11 cellular contexts compared by ENCODE assay signal in genomic region chr17:31541559-31541958, GRCh38.
DNase-seq lines count a peak whose midpoint lies in the region; ATAC-seq and TF ChIP-seq lines count a peak whose summit lies in the region.
"Had no signal": no experiment of that assay in that cellular context is flagged by ENCODE, and none has a peak within 500 bp of the region (broad histone marks: within the 10 kb centered on the region; RNA-seq: fewer than 3 reads in every experiment).

No MANE protein-coding gene starts in this region.

- H3K27me3 Mint-ChIP-seq in endodermal cell (ENCODE audit: insufficient read depth): no peaks in the 10 kb centered on the region
- H3K27me3 Mint-ChIP-seq in activated CD8-positive, alpha-beta memory T cell treated with anti-CD3 and anti-CD28 coated beads, Interleukin-2, amount 10 ng/mL, durations not matched to agents 7 days and 5 days: no peaks in the 10 kb centered on the region
- peaks cover 4% of the 10 kb centered on the region for H3K27me3 Mint-ChIP-seq in endothelial cell (ENCODE audit: unreplicated experiment)

- H3K9ac ChIP-seq in endodermal cell (ENCODE audit: extremely low read depth, low read length, poor library complexity, severe bottlenecking) (no peak overlapping the region), smooth muscle cell (ENCODE audit: low read depth) (no peak overlapping the region)

- no peaks in the 10 kb centered on the region for H4K20me1 ChIP-seq in smooth muscle cell (ENCODE audit: low read depth)

- H3K4me3 ChIP-seq in endodermal cell (ENCODE audit: low read length) (no peak overlapping the region), smooth muscle cell (no peak overlapping the region)

- CTCF ChIA-PET in activated CD8-positive, alpha-beta memory T cell treated with anti-CD3 and anti-CD28 coated beads, Interleukin-2, amount 10 ng/mL, durations not matched to agents 7 days and 5 days (lab: Charles Lee): interaction anchor here (0.8 to 1.3 kb wide), 3 partner anchors 11 to 300 kb away, joined by 3 to 4 read pairs (median 3); no protein-coding TSS in a partner anchor

- no peaks in the 10 kb centered on the region for H3K4me1 ChIP-seq in endodermal cell (ENCODE audit: control insufficient read depth, insufficient read depth, low read length)
- no peaks in the 10 kb centered on the region for H3K4me1 ChIP-seq in smooth muscle cell (ENCODE audit: low read depth)

- no peak overlapping the region for H3K27ac Mint-ChIP-seq in endodermal cell
- no peak overlapping the region for H3K27ac Mint-ChIP-seq in activated CD8-positive, alpha-beta memory T cell treated with anti-CD3 and anti-CD28 coated beads, Interleukin-2, amount 10 ng/mL, durations not matched to agents 7 days and 5 days
- no peak overlapping the region for H3K27ac Mint-ChIP-seq in endothelial cell (ENCODE audit: unreplicated experiment)

- H3K4me2 ChIP-seq in smooth muscle cell: no peak overlapping the region

- TF ChIP-seq CTCF in endodermal cell (conservative IDR thresholded peaks at IDR 0.05): peak; percentile 58
- no peak for TF ChIP-seq CTCF in smooth muscle cell (IDR thresholded peaks at IDR 0.05; ENCODE audit: borderline replicate concordance, insufficient read depth, poor library complexity, severe bottlenecking)
- TF ChIP-seq CTCF in endothelial cell (IDR thresholded peaks at IDR 0.05; ENCODE audit: unreplicated experiment): no peak

- H3K9me3 ChIP-seq in endodermal cell (ENCODE audit: control insufficient read depth, low read length): no peaks in the 10 kb centered on the region
- no peaks in the 10 kb centered on the region for H3K9me3 ChIP-seq in smooth muscle cell (replicated peaks; ENCODE audit: low read depth)

- no peak overlapping the region for H2AFZ ChIP-seq in smooth muscle cell (ENCODE audit: low read depth)

- H3K27me3 ChIP-seq in endodermal cell (ENCODE audit: control insufficient read depth, insufficient read depth, low read length, poor library complexity, severe bottlenecking) (no peaks in the 10 kb centered on the region), smooth muscle cell (ENCODE audit: low read depth) (no peaks in the 10 kb centered on the region)

- H3K36me3 ChIP-seq in endodermal cell (ENCODE audit: control insufficient read depth, insufficient read depth, low read length) (no peaks in the 10 kb centered on the region), smooth muscle cell (ENCODE audit: low read depth) (no peaks in the 10 kb centered on the region)

- WGBS in endodermal cell (ENCODE audit: insufficient coverage in 1 of 2, insufficient read length in 1 of 2), 2 experiments: 86% methylated on average over 2 to 5 of the region's 5 CpGs
- WGBS in smooth muscle cell (ENCODE audit: low lambda C conversion rate): 82% methylated on average over 5 of the region's 5 CpGs

- no peaks in the 10 kb centered on the region for H3K79me2 ChIP-seq in smooth muscle cell (ENCODE audit: low read depth)

- no peak overlapping the region for H3K27ac ChIP-seq in endodermal cell (ENCODE audit: low read depth, low read length)
- no peak overlapping the region for H3K27ac ChIP-seq in smooth muscle cell (ENCODE audit: low read depth)

- peaks cover 4% of the 10 kb centered on the region for H3K36me3 Mint-ChIP-seq in endodermal cell (ENCODE audit: low read depth)
- no peaks in the 10 kb centered on the region for H3K36me3 Mint-ChIP-seq in activated CD8-positive, alpha-beta memory T cell treated with anti-CD3 and anti-CD28 coated beads, Interleukin-2, amount 10 ng/mL, durations not matched to agents 7 days and 5 days
- no peaks in the 10 kb centered on the region for H3K36me3 Mint-ChIP-seq in endothelial cell (ENCODE audit: low read depth, unreplicated experiment)

- H3K9me3 Mint-ChIP-seq in endodermal cell (peaks cover 17% of the 10 kb centered on the region), endothelial cell (ENCODE audit: unreplicated experiment) (no peaks in the 10 kb centered on the region)
- H3K9me3 Mint-ChIP-seq in activated CD8-positive, alpha-beta memory T cell treated with anti-CD3 and anti-CD28 coated beads, Interleukin-2, amount 10 ng/mL, durations not matched to agents 7 days and 5 days (ENCODE audit: low read depth): no peaks in the 10 kb centered on the region

- peak; percentile 30 for DNase-seq in AG08395 (ENCODE audit: low spot score)
- DNase-seq in Daoy (ENCODE audit: low read depth): peak; percentile 24
- DNase-seq in NCI-H2171 (lab: John Stamatoyannopoulos, UW): peak; percentile 17
- DNase-seq in endodermal cell: peak; percentile 79
- no peak for DNase-seq in activated CD8-positive, alpha-beta memory T cell treated with anti-CD3 and anti-CD28 coated beads, Interleukin-2, amount 10 ng/mL, durations not matched to agents 7 days and 5 days
- no peak for DNase-seq in smooth muscle cell (lab: John Stamatoyannopoulos, UW; ENCODE audit: unreplicated experiment)
- no peak for DNase-seq in endothelial cell (ENCODE audit: low spot score)
- no peak for DNase-seq in Ammon's horn (ENCODE audit: low spot score)
- DNase-seq: glutamatergic neuron, midbrain, NCI-H1092 treated with DMSO at 0.1 percent for 48 hours had no signal

- H3K4me1 Mint-ChIP-seq in endodermal cell (peaks cover 5% of the 10 kb centered on the region), endothelial cell (ENCODE audit: unreplicated experiment) (peaks cover 2% of the 10 kb centered on the region)
- no peaks in the 10 kb centered on the region for H3K4me1 Mint-ChIP-seq in activated CD8-positive, alpha-beta memory T cell treated with anti-CD3 and anti-CD28 coated beads, Interleukin-2, amount 10 ng/mL, durations not matched to agents 7 days and 5 days

- H3K4me3 Mint-ChIP-seq in endodermal cell: no peak overlapping the region
- H3K4me3 Mint-ChIP-seq in activated CD8-positive, alpha-beta memory T cell treated with anti-CD3 and anti-CD28 coated beads, Interleukin-2, amount 10 ng/mL, durations not matched to agents 7 days and 5 days: no peak overlapping the region
- no peak overlapping the region for H3K4me3 Mint-ChIP-seq in endothelial cell (ENCODE audit: unreplicated experiment)

- ATAC-seq in activated CD8-positive, alpha-beta memory T cell treated with anti-CD3 and anti-CD28 coated beads, Interleukin-2, amount 10 ng/mL, durations not matched to agents 7 days and 5 days: no peak

- no peaks in the 10 kb centered on the region for H3F3A ChIP-seq in smooth muscle cell (ENCODE audit: low read depth)

Comparison
In these comparisons a context has a peak if more than half of its experiments do, and no peak if none do; other contexts are left out.
1. DNase-seq: peak in AG08395 (single experiment), Daoy (single experiment), NCI-H2171 (single experiment) and endodermal cell (single experiment); none in activated CD8-positive, alpha-beta memory T cell treated with anti-CD3 and anti-CD28 coated beads, Interleukin-2, amount 10 ng/mL, durations not matched to agents 7 days and 5 days (single experiment), smooth muscle cell (single experiment), endothelial cell (single experiment) and Ammon's horn (single experiment).